In the genomic region with DNA sequence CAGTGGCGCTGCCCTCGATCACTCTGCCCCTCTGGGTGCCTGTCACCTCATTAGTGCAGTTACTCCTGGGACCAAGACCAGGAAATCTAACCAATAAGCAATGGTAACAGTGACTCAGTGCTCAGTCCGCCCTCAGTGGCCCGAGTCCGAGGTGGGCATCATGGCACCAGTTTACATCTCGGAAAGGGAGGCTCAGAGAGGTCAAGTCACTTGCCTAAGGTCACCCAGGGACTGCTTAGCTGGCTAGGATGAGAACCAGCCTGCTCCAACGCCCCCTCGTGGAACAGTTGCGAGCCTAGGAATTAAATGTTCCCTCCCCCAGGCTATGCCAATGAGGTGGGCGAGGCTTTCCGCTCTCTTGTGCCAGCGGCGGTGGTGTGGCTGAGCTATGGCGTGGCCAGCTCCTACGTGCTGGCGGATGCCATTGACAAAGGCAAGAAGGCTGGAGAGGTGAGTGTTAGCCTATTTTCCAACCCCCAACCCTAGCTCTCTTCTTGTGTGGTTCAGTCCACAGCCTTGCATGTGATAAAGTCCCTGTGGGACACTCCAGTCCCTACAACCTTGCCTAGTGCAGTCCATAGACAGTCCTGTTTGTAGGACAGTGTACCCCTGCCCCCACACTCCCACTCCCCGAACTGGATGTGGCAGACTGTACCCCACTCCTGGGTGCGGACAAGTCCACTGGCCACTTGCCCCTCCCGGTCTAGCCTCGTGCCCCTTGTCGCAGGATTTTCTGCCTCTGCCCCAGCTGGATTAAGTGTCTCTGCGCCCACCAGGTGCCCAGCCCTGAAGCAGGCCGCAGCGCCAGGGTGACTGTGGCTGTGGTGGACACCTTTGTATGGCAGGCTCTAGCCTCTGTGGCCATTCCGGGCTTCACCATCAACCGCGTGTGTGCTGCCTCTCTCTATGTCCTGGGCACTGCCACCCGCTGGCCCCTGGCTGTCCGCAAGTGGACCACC, we compare ENCODE assay signal across 9 cellular contexts. TPM values are rescaled to one million over a fixed set of nuclear protein-coding genes. Genes with fewer than 3 reads are reported as not detected.
DNase-seq lines count a peak whose midpoint lies in the region; ATAC-seq and TF ChIP-seq lines count a peak whose summit lies in the region.
"Had no signal": no experiment of that assay in that cellular context is flagged by ENCODE, and none has a peak within 500 bp of the region (broad histone marks: within the 10 kb centered on the region; RNA-seq: fewer than 3 reads in every experiment).

No MANE protein-coding gene starts in this region.

- TF ChIP-seq CTCF in adrenal gland (IDR thresholded peaks at IDR 0.05) (peak; percentile 52 to 77 (median 65)), left ventricle myocardium inferior (IDR thresholded peaks at IDR 0.05; ENCODE audit: borderline replicate concordance) (peak; percentile 69), psoas muscle (IDR thresholded peaks at IDR 0.05) (peak; percentile 40)

- 48 to 58% (median 49%) methylated on average over 10 to 29 of the region's 29 CpGs for WGBS in adrenal gland, 4 donors
- 54 to 60% (median 55%) methylated on average over 29 of the region's 29 CpGs for WGBS in psoas muscle, 3 donors

- TF ChIP-seq POLR2A in adrenal gland (IDR thresholded peaks at IDR 0.05) = no peak

- peaks cover 11% of the 10 kb centered on the region for H3K4me1 ChIP-seq in ES-I3 (ENCODE audit: insufficient read depth, low read length)
- peaks cover 19 to 35% of the 10 kb centered on the region in 2 donors for H3K4me1 ChIP-seq in adrenal gland (replicated peaks in 1 of 2)
- peaks cover 46% of the 10 kb centered on the region for H3K4me1 ChIP-seq in left ventricle myocardium inferior
- peaks cover 21% of the 10 kb centered on the region for H3K4me1 ChIP-seq in psoas muscle

- H3K27ac ChIP-seq in adrenal gland = peak overlapping the region in 4 of 5 donors; percentile 48 to 97 (median 77)
- peak overlapping the region; percentile 85 for H3K27ac ChIP-seq in left ventricle myocardium inferior (replicated peaks)
- H3K27ac ChIP-seq in psoas muscle = peak overlapping the region; percentile 72

- H3K4me3 ChIP-seq in adrenal gland (peak overlapping the region in 2 of 4 donors; percentile 52 to 54), left ventricle myocardium inferior (peak overlapping the region; percentile 89), psoas muscle (peak overlapping the region; percentile 83)

- H3K9ac ChIP-seq in ES-I3 (ENCODE audit: low read depth, low read length) = peak overlapping the region; percentile 57; the same call in 1 of the 2 replicates

- no peaks in the 10 kb centered on the region for H3K27me3 ChIP-seq in adrenal gland
- no peaks in the 10 kb centered on the region for H3K27me3 ChIP-seq in left ventricle myocardium inferior (ENCODE audit: low read depth)
- H3K27me3 ChIP-seq in psoas muscle (ENCODE audit: insufficient read depth in 3 of 3, low read length in 2 of 3) = no peaks in the 10 kb centered on the region

- DNase-seq in NCI-H1436 (lab: John Stamatoyannopoulos, UW) (peak; percentile 87), T-helper 1 cell (peak; percentile 59 to 88 (median 80)), adrenal gland (peak; percentile 77 to 94 (median 91)), left ventricle myocardium inferior (peak; percentile 68), psoas muscle (peak; percentile 81 to 89), ureter (ENCODE audit: low spot score) (peak; percentile 90)

- H3K9me3 ChIP-seq in ES-I3 (ENCODE audit: control insufficient read depth, insufficient read depth, low read length) (no peaks in the 10 kb centered on the region), adrenal gland (replicated peaks in 1 of 3) (no peaks in the 10 kb centered on the region), left ventricle myocardium inferior (replicated peaks) (no peaks in the 10 kb centered on the region), psoas muscle (no peaks in the 10 kb centered on the region)

- intact Hi-C loops in adrenal gland (cut with DNase I) (no loop called here), left ventricle myocardium inferior (cut with micrococcal nuclease) (no loop called here), psoas muscle (cut with DNase I) (loop anchor here (2.0 to 10.0 kb wide), 4 partner anchors 34 to 178 kb away; a partner anchor contains a TSS)

- H3K36me3 ChIP-seq in ES-I3 (ENCODE audit: insufficient read depth, low read length) = no peaks in the 10 kb centered on the region
- no peaks in the 10 kb centered on the region for H3K36me3 ChIP-seq in adrenal gland (replicated peaks in 1 of 2)
- no peaks in the 10 kb centered on the region for H3K36me3 ChIP-seq in left ventricle myocardium inferior
- no peaks in the 10 kb centered on the region for H3K36me3 ChIP-seq in psoas muscle (ENCODE audit: insufficient read depth in 1 of 2, low read depth in 1 of 2)

- ATAC-seq in psoas muscle (peak in 3 of 4 donors; percentile 15 to 31 (median 25)), GM18858 (IDR thresholded peaks at IDR 0.05; ENCODE audit: unreplicated experiment) (no peak)

RNA-seq across cellular contexts. Expression of a gene that starts 1.1 kb away (rescaled TPM):
- 10 to 100 TPM; 10.4 to 36.3 (median 12.9) TPM for total RNA-seq in adrenal gland
- polyA plus RNA-seq in adrenal gland = 10 to 100 TPM; 13.7 to 19.7 (median 16.3) TPM
- 19.7 TPM for total RNA-seq in left ventricle myocardium inferior
- 10 to 100 TPM in 3 of 4 donors, 1 to 10 TPM in 1; 4.3 to 68.7 (median 17.7) TPM for total RNA-seq in psoas muscle
- polyA plus RNA-seq in psoas muscle = 100 to 1,000 TPM in 1 of 3 donors, 10 to 100 TPM in 2; 50.8 to 156 (median 71.3) TPM
- 9.1 TPM for total RNA-seq in ureter

RNA-seq across cellular contexts. Expression of a gene that starts 29.9 kb away (rescaled TPM):
- total RNA-seq in adrenal gland (1 to 10 TPM; 2.3 to 7.7 (median 5.0) TPM), left ventricle myocardium inferior (1.2 TPM), psoas muscle (1 to 10 TPM; 1.3 to 2.9 (median 2.1) TPM), ureter (5.8 TPM)
- polyA plus RNA-seq in adrenal gland (1 to 10 TPM in 2 of 3 donors, under 1 TPM in 1; 0.99 to 3.1 (median 2.1) TPM), psoas muscle (10 to 100 TPM in 1 of 3 donors, 1 to 10 TPM in 1, under 1 TPM in 1; 0.38 to 75.0 (median 1.3) TPM)

RNA-seq across cellular contexts. Expression of a gene that starts 39.5 kb away (rescaled TPM):
- total RNA-seq in adrenal gland = 10 to 100 TPM in 5 of 8 donors, 1 to 10 TPM in 3; 8.8 to 20.1 (median 12.1) TPM
- polyA plus RNA-seq in adrenal gland = 10 to 100 TPM in 2 of 3 donors, 1 to 10 TPM in 1; 2.0 to 17.4 (median 17.1) TPM
- total RNA-seq in left ventricle myocardium inferior = 4.9 TPM
- 1 to 10 TPM; 5.7 to 9.8 (median 8.2) TPM for total RNA-seq in psoas muscle
- 10 to 100 TPM in 1 of 3 donors, 1 to 10 TPM in 2; 6.1 to 13.8 (median 8.8) TPM for polyA plus RNA-seq in psoas muscle
- 17.5 TPM for total RNA-seq in ureter

RNA-seq across cellular contexts. Expression of a gene that starts 45.1 kb away (rescaled TPM):
- total RNA-seq in adrenal gland (under 1 TPM in 1 of 8 donors, not detected in 7; 0.27 TPM), left ventricle myocardium inferior (not detected), psoas muscle (not detected), ureter (not detected)
- polyA plus RNA-seq in adrenal gland (not detected), psoas muscle (under 1 TPM in 1 of 3 donors, not detected in 2; 0.04 TPM)
- total RNA-seq: subcutaneous adipose tissue had no signal

Comparison
In these comparisons a context has a peak if more than half of its experiments do, and no peak if none do; other contexts are left out.
1. intact Hi-C loops: an anchor here in psoas muscle (2.0 to 10.0 kb wide); none called in adrenal gland and left ventricle myocardium inferior.